Comparison of ENCODE assay signal across 8 cellular contexts in genomic region chr20:34954905-34955231, GRCh38. TPM values are rescaled to one million over a fixed set of nuclear protein-coding genes. Genes with fewer than 3 reads are reported as not detected.
DNase-seq lines count a peak whose midpoint lies in the region; ATAC-seq and TF ChIP-seq lines count a peak whose summit lies in the region.

No MANE protein-coding gene starts in this region.

- H3K4me3 ChIP-seq in mammary epithelial cell (replicated peaks in 1 of 3; ENCODE audit: insufficient read depth in 1 of 3, low read depth in 2 of 3, low read length in 3 of 3): peak overlapping the region; percentile 68 to 83 (median 79)
- H3K4me3 ChIP-seq in liver (ENCODE audit: low read depth in 1 of 3, low read length in 3 of 3): peak overlapping the region; percentile 65 to 91 (median 86)
- H3K4me3 ChIP-seq in tibial nerve: peak overlapping the region; percentile 39 to 86 (median 52)

- H3K36me3 Mint-ChIP-seq in activated T-cell treated with anti-CD3 and anti-CD28 coated beads, Interleukin-2, amount 50 U/mL, for 24 hours (ENCODE audit: low read depth): peaks cover 32% of the 10 kb centered on the region

- H3K27me3 ChIP-seq in mammary epithelial cell (ENCODE audit: insufficient read depth, low read length): no peaks in the 10 kb centered on the region
- H3K27me3 ChIP-seq in liver (ENCODE audit: control insufficient read depth in 4 of 4, insufficient read depth in 4 of 4, low read length in 3 of 4): no peaks in the 10 kb centered on the region
- no peaks in the 10 kb centered on the region for H3K27me3 ChIP-seq in tibial nerve

- H3K9me3 Mint-ChIP-seq in activated T-cell treated with anti-CD3 and anti-CD28 coated beads, Interleukin-2, amount 50 U/mL, for 24 hours: no peaks in the 10 kb centered on the region

- no peak for TF ChIP-seq EP300 in tibial nerve (IDR thresholded peaks at IDR 0.05)

- peaks cover 6% of the 10 kb centered on the region for H3K4me1 ChIP-seq in mammary epithelial cell (ENCODE audit: insufficient read depth, low read length)
- H3K4me1 ChIP-seq in liver (ENCODE audit: control insufficient read depth in 4 of 4, insufficient read depth in 4 of 4, low read length in 3 of 4): peaks cover 0 to 21% (median 11%) of the 10 kb centered on the region in 4 donors
- H3K4me1 ChIP-seq in tibial nerve: peaks cover 0 to 18% (median 0%) of the 10 kb centered on the region in 4 donors

- H2AFZ ChIP-seq in mammary epithelial cell (ENCODE audit: low read depth, low read length): peak overlapping the region; percentile 90

- no peak for TF ChIP-seq CTCF in mammary epithelial cell (conservative IDR thresholded peaks at IDR 0.05 in 1 of 2, IDR thresholded peaks at IDR 0.05 in 1 of 2; ENCODE audit: extremely low read depth in 1 of 2, insufficient read depth in 1 of 2, low read depth in 1 of 2, low read length in 2 of 2)
- no peak for TF ChIP-seq CTCF in liver (IDR thresholded peaks at IDR 0.05; ENCODE audit: low read depth, low read length, missing input control)
- TF ChIP-seq CTCF in tibial nerve (IDR thresholded peaks at IDR 0.05): no peak

- no peak for ATAC-seq in GM19397 (IDR thresholded peaks at IDR 0.05; ENCODE audit: unreplicated experiment)
- ATAC-seq in HG03139 (IDR thresholded peaks at IDR 0.05; ENCODE audit: unreplicated experiment): no peak

- H3K79me2 ChIP-seq in mammary epithelial cell (ENCODE audit: insufficient read depth, low read length): peaks cover 36% of the 10 kb centered on the region

- TF ChIP-seq RAD21 in liver (IDR thresholded peaks at IDR 0.05): no peak

- in situ Hi-C loops in mammary epithelial cell (cut with MboI; ENCODE audit: low sequenced_read_pairs in 2 of 2): loop anchor here (5.0 kb wide), 1 partner anchor 83 kb away; the partner anchor contains the start of gene GGT7 (in 2 of the 2)

- peak overlapping the region; percentile 98 for H3K4me3 Mint-ChIP-seq in activated T-cell treated with anti-CD3 and anti-CD28 coated beads, Interleukin-2, amount 50 U/mL, for 24 hours

- CTCF ChIA-PET in mammary epithelial cell (lab: Charles Lee; ENCODE audit: low non-redundant PET): interaction anchor here (1.5 kb wide), 1 partner anchor 79 kb away, joined by 5 read pairs; the partner anchor contains the start of gene ACSS2

- DNase-seq in activated T-cell treated with anti-CD3 and anti-CD28 coated beads, Interleukin-2, amount 50 U/mL, for 24 hours: no peak
- no peak for DNase-seq in activated T-cell treated with anti-CD3 and anti-CD28 coated beads, Interleukin-2, amount 50 U/mL, for 1 hour
- DNase-seq in NCI-H2196 treated with DMSO at 0.1 percent for 48 hours (lab: John Stamatoyannopoulos, UW; ENCODE audit: unreplicated experiment) (peak; percentile 24), mammary epithelial cell (no peak), tibial nerve (ENCODE audit: low spot score in 2 of 2) (no peak)

- intact Hi-C loops in mammary epithelial cell (cut with micrococcal nuclease): loop anchor here (1.0 kb wide), 2 partner anchors 81 to 121 kb away; no protein-coding TSS in a partner anchor

- H3K4me1 Mint-ChIP-seq in activated T-cell treated with anti-CD3 and anti-CD28 coated beads, Interleukin-2, amount 50 U/mL, for 24 hours (ENCODE audit: low read depth): peaks cover 29% of the 10 kb centered on the region

- peak overlapping the region; percentile 92 for H3K4me2 ChIP-seq in mammary epithelial cell (ENCODE audit: insufficient read depth, low read depth, low read length)

- no peaks in the 10 kb centered on the region for H4K20me1 ChIP-seq in mammary epithelial cell (ENCODE audit: insufficient read depth, low read length)

- no TSS peak for BruUV-seq in mammary epithelial cell (replicated peaks; lab: Mats Ljungman, UMichigan)

- H3K9me3 ChIP-seq in mammary epithelial cell (replicated peaks; ENCODE audit: insufficient read depth, low read length) (no peaks in the 10 kb centered on the region), liver (ENCODE audit: control insufficient read depth in 4 of 4, low read length in 3 of 4) (no peaks in the 10 kb centered on the region), tibial nerve (no peaks in the 10 kb centered on the region)

- no peak for TF ChIP-seq POLR2A in tibial nerve (IDR thresholded peaks at IDR 0.05)

- no peaks in the 10 kb centered on the region for H3K27me3 Mint-ChIP-seq in activated T-cell treated with anti-CD3 and anti-CD28 coated beads, Interleukin-2, amount 50 U/mL, for 24 hours

- peak overlapping the region; percentile 74 for H3K9ac ChIP-seq in mammary epithelial cell (ENCODE audit: insufficient read depth, low read length)
- H3K9ac ChIP-seq in liver (ENCODE audit: low read depth in 1 of 2, low read length in 2 of 2): peak overlapping the region; percentile 85 to 90

- dilution Hi-C loops in mammary epithelial cell (cut with HindIII; ENCODE audit: low sequenced_read_pairs): loop anchor here (5.0 kb wide), 1 partner anchor 38 kb away; no protein-coding TSS in a partner anchor

- H3K27ac Mint-ChIP-seq in activated T-cell treated with anti-CD3 and anti-CD28 coated beads, Interleukin-2, amount 50 U/mL, for 24 hours: peak overlapping the region; percentile 99

- 4% methylated on average over 12 of the region's 13 CpGs for WGBS in mammary epithelial cell (ENCODE audit: low coverage, missing lambda C conversion rate)
- 7% methylated on average over 13 of the region's 13 CpGs for WGBS in liver
- 9 to 12% methylated on average over 13 of the region's 13 CpGs for WGBS in tibial nerve, 2 donors

- H3K27ac ChIP-seq in mammary epithelial cell (ENCODE audit: insufficient read depth, low read depth, low read length) (peak overlapping the region; percentile 76), liver (ENCODE audit: low read depth in 1 of 2, low read length in 2 of 2) (peak overlapping the region; percentile 88 to 93), tibial nerve (peak overlapping the region; percentile 81 to 92 (median 87))

- H3K36me3 ChIP-seq in mammary epithelial cell (ENCODE audit: insufficient read depth, low read length) (peaks cover 4% of the 10 kb centered on the region), liver (ENCODE audit: control insufficient read depth in 4 of 4, insufficient read depth in 3 of 4, low read depth in 1 of 4, low read length in 3 of 4) (no peaks in the 10 kb centered on the region), tibial nerve (peaks cover 0 to 17% (median 0%) of the 10 kb centered on the region in 3 donors)

TF ChIP-seq in liver, 16 proteins besides CTCF, POLR2A, EP300 and RAD21 (continues in another document):
- no peak for TF ChIP-seq RXRA (IDR thresholded peaks at IDR 0.05)
- no peak for TF ChIP-seq YY1 (IDR thresholded peaks at IDR 0.05)
- TF ChIP-seq SP1 (IDR thresholded peaks at IDR 0.05): no peak
- TF ChIP-seq NR2F2 (IDR thresholded peaks at IDR 0.05): no peak
- TF ChIP-seq ZBTB33 (IDR thresholded peaks at IDR 0.05): no peak
- no peak for TF ChIP-seq FOXA1 (IDR thresholded peaks at IDR 0.05)
- no peak for TF ChIP-seq MAX (IDR thresholded peaks at IDR 0.05)
- no peak for TF ChIP-seq TAF1 (conservative IDR thresholded peaks at IDR 0.05)
- TF ChIP-seq ATF3 (IDR thresholded peaks at IDR 0.05): no peak
- TF ChIP-seq JUND (IDR thresholded peaks at IDR 0.05): no peak

RNA-seq across cellular contexts. Expression of gene GSS, which starts 0.7 kb away (rescaled TPM):
- total RNA-seq in mammary epithelial cell (100 to 1,000 TPM; 102 to 115 TPM), liver (10 to 100 TPM; 20.8 to 38.8 TPM), tibial nerve (10 to 100 TPM; 28.8 to 61.6 (median 47.0) TPM)
- polyA plus RNA-seq in mammary epithelial cell (127 TPM), liver (10 to 100 TPM; 33.2 to 37.6 TPM)
- polyA minus RNA-seq in mammary epithelial cell: 147 TPM

RNA-seq across cellular contexts. Expression of gene MYH7B, which starts 0.8 kb away (rescaled TPM):
- total RNA-seq in mammary epithelial cell (under 1 TPM; under 0.01 to 0.28 TPM), liver (under 1 TPM; 0.25 to 0.33 TPM), tibial nerve (1 to 10 TPM; 3.3 to 5.3 (median 4.0) TPM)
- polyA plus RNA-seq in mammary epithelial cell (0.11 TPM), liver (under 1 TPM; 0.12 to 0.24 TPM)
- not detected for polyA minus RNA-seq in mammary epithelial cell
